ENCODE assay signal across 19 cellular contexts in genomic region chr13:41608111-41608510, GRCh38.
DNase-seq lines count a peak whose midpoint lies in the region; ATAC-seq and TF ChIP-seq lines count a peak whose summit lies in the region.
"Had no signal": no experiment of that assay in that cellular context is flagged by ENCODE, and none has a peak within 500 bp of the region (broad histone marks: within the 10 kb centered on the region; RNA-seq: fewer than 3 reads in every experiment).

No MANE protein-coding gene starts in this region.

- H3K4me3 ChIP-seq in mammary epithelial cell (replicated peaks in 1 of 3; ENCODE audit: insufficient read depth in 1 of 3, low read depth in 2 of 3, low read length in 3 of 3) (no peak overlapping the region), smooth muscle cell (no peak overlapping the region)

- no peaks in the 10 kb centered on the region for H4K20me1 ChIP-seq in mammary epithelial cell (ENCODE audit: insufficient read depth, low read length)
- H4K20me1 ChIP-seq in smooth muscle cell (ENCODE audit: low read depth) = no peaks in the 10 kb centered on the region

- H3K9ac ChIP-seq in mammary epithelial cell (ENCODE audit: insufficient read depth, low read length) (no peak overlapping the region), smooth muscle cell (ENCODE audit: low read depth) (no peak overlapping the region)

- H3K4me1 ChIP-seq in mammary epithelial cell (ENCODE audit: insufficient read depth, low read length) (peaks cover 41% of the 10 kb centered on the region), smooth muscle cell (ENCODE audit: low read depth) (peaks cover 3% of the 10 kb centered on the region)

- DNase-seq in MCF 10A (ENCODE audit: unreplicated experiment) (no peak), mammary epithelial cell (no peak), NCI-H69 (lab: John Stamatoyannopoulos, UW) (peak; percentile 29), fibroblast of gingiva (ENCODE audit: low read depth) (peak; percentile 75), smooth muscle cell (lab: John Stamatoyannopoulos, UW; ENCODE audit: unreplicated experiment) (no peak), DMS79 (lab: John Stamatoyannopoulos, UW) (no peak)
- DNase-seq in activated CD8-positive, alpha-beta T cell treated with anti-CD3 and anti-CD28 coated beads, Interleukin-2, amount 10 ng/mL, durations not matched to agents 7 days and 5 days = no peak
- DNase-seq: C1 segment of cervical spinal cord; CD4-positive, alpha-beta T cell; DMS153; DND-41; GDM1; GOT3; H9 had no signal

- no peaks in the 10 kb centered on the region for H3K27me3 Mint-ChIP-seq in MCF 10A (ENCODE audit: insufficient read depth, unreplicated experiment)
- no peaks in the 10 kb centered on the region for H3K27me3 Mint-ChIP-seq in activated CD8-positive, alpha-beta T cell treated with anti-CD3 and anti-CD28 coated beads, Interleukin-2, amount 10 ng/mL, durations not matched to agents 7 days and 5 days (ENCODE audit: low read depth)
- H3K27me3 Mint-ChIP-seq: B cell; CD4-positive, alpha-beta T cell had no signal

- H2AFZ ChIP-seq in mammary epithelial cell (ENCODE audit: low read depth, low read length) = no peak overlapping the region
- H2AFZ ChIP-seq in smooth muscle cell (ENCODE audit: low read depth) = no peak overlapping the region

- peaks cover 4% of the 10 kb centered on the region for H3F3A ChIP-seq in smooth muscle cell (ENCODE audit: low read depth)

- 91% methylated on average over 3 of the region's 3 CpGs for WGBS in mammary epithelial cell (ENCODE audit: low coverage, missing lambda C conversion rate)
- 84% methylated on average over 3 of the region's 3 CpGs for WGBS in smooth muscle cell (ENCODE audit: low lambda C conversion rate)

- CTCF ChIA-PET in MCF 10A (lab: Yijun Ruan, JAX) = interaction anchor here (0.6 to 1.5 kb wide), 3 partner anchors 40 to 128 kb away, joined by 3 to 5 read pairs (median 4); no protein-coding TSS in a partner anchor
- CTCF ChIA-PET in mammary epithelial cell (lab: Charles Lee; ENCODE audit: low non-redundant PET) = no interaction called here
- CTCF ChIA-PET in activated CD8-positive, alpha-beta T cell treated with anti-CD3 and anti-CD28 coated beads, Interleukin-2, amount 10 ng/mL, durations not matched to agents 7 days and 5 days (lab: Charles Lee) = interaction anchor here (1.0 kb wide), 1 partner anchor 150 kb away, joined by 3 read pairs; no protein-coding TSS in a partner anchor

- no peak overlapping the region for H3K4me3 Mint-ChIP-seq in MCF 10A (ENCODE audit: unreplicated experiment)
- no peak overlapping the region for H3K4me3 Mint-ChIP-seq in activated CD8-positive, alpha-beta T cell treated with anti-CD3 and anti-CD28 coated beads, Interleukin-2, amount 10 ng/mL, durations not matched to agents 7 days and 5 days
- H3K4me3 Mint-ChIP-seq: B cell; CD4-positive, alpha-beta T cell; H9; HFFc6 had no signal

- H3K4me2 ChIP-seq in mammary epithelial cell (ENCODE audit: insufficient read depth, low read depth, low read length) (no peak overlapping the region), smooth muscle cell (no peak overlapping the region)

- intact Hi-C loops in MCF 10A (cut with micrococcal nuclease) = no loop called here
- intact Hi-C loops in mammary epithelial cell (cut with micrococcal nuclease) = no loop called here

- H3K36me3 Mint-ChIP-seq in MCF 10A (ENCODE audit: insufficient read depth, unreplicated experiment) = peaks cover 40% of the 10 kb centered on the region
- H3K36me3 Mint-ChIP-seq in activated CD8-positive, alpha-beta T cell treated with anti-CD3 and anti-CD28 coated beads, Interleukin-2, amount 10 ng/mL, durations not matched to agents 7 days and 5 days (ENCODE audit: low read depth) = peaks cover 11% of the 10 kb centered on the region

- in situ Hi-C loops in mammary epithelial cell (cut with MboI; ENCODE audit: low sequenced_read_pairs in 2 of 2) = no loop called here

- H3K9me3 ChIP-seq in mammary epithelial cell (replicated peaks; ENCODE audit: insufficient read depth, low read length) (no peaks in the 10 kb centered on the region), smooth muscle cell (replicated peaks; ENCODE audit: low read depth) (no peaks in the 10 kb centered on the region)

- no peak for ATAC-seq in activated CD8-positive, alpha-beta T cell treated with anti-CD3 and anti-CD28 coated beads, Interleukin-2, amount 10 ng/mL, durations not matched to agents 7 days and 5 days
- no peak for ATAC-seq in GM21576 (IDR thresholded peaks at IDR 0.05; ENCODE audit: unreplicated experiment)
- ATAC-seq: HepG2 had no signal

- TF ChIP-seq CTCF in MCF 10A (IDR thresholded peaks at IDR 0.05; ENCODE audit: unreplicated experiment) = no peak
- no peak for TF ChIP-seq CTCF in mammary epithelial cell (conservative IDR thresholded peaks at IDR 0.05 in 1 of 2, IDR thresholded peaks at IDR 0.05 in 1 of 2; ENCODE audit: extremely low read depth in 1 of 2, insufficient read depth in 1 of 2, low read depth in 1 of 2, low read length in 2 of 2)
- no peak for TF ChIP-seq CTCF in smooth muscle cell (IDR thresholded peaks at IDR 0.05; ENCODE audit: borderline replicate concordance, insufficient read depth, poor library complexity, severe bottlenecking)

- dilution Hi-C loops in mammary epithelial cell (cut with HindIII; ENCODE audit: low sequenced_read_pairs) = no loop called here

- H3K79me2 ChIP-seq in mammary epithelial cell (ENCODE audit: insufficient read depth, low read length) (no peaks in the 10 kb centered on the region), smooth muscle cell (ENCODE audit: low read depth) (no peaks in the 10 kb centered on the region)

- BruUV-seq in MCF 10A (replicated peaks; lab: Mats Ljungman, UMichigan) = no TSS peak
- no TSS peak for BruUV-seq in mammary epithelial cell (replicated peaks; lab: Mats Ljungman, UMichigan)

- peaks cover 45% of the 10 kb centered on the region for H3K4me1 Mint-ChIP-seq in MCF 10A (ENCODE audit: insufficient read depth, unreplicated experiment)
- H3K4me1 Mint-ChIP-seq in activated CD8-positive, alpha-beta T cell treated with anti-CD3 and anti-CD28 coated beads, Interleukin-2, amount 10 ng/mL, durations not matched to agents 7 days and 5 days (ENCODE audit: low read depth) = no peaks in the 10 kb centered on the region
- H3K4me1 Mint-ChIP-seq: B cell, H9 had no signal

- no peaks in the 10 kb centered on the region for H3K9me3 Mint-ChIP-seq in MCF 10A (ENCODE audit: unreplicated experiment)
- H3K9me3 Mint-ChIP-seq in activated CD8-positive, alpha-beta T cell treated with anti-CD3 and anti-CD28 coated beads, Interleukin-2, amount 10 ng/mL, durations not matched to agents 7 days and 5 days (ENCODE audit: insufficient read depth) = no peaks in the 10 kb centered on the region
- H3K9me3 Mint-ChIP-seq: CD4-positive, alpha-beta T cell; H9; HFFc6 had no signal

- H3K27ac ChIP-seq in mammary epithelial cell (ENCODE audit: insufficient read depth, low read depth, low read length) (no peak overlapping the region), smooth muscle cell (ENCODE audit: low read depth) (peak overlapping the region; percentile 33)
- H3K27ac ChIP-seq: 22Rv1 had no signal

- no peaks in the 10 kb centered on the region for H3K27me3 ChIP-seq in mammary epithelial cell (ENCODE audit: insufficient read depth, low read length)
- no peaks in the 10 kb centered on the region for H3K27me3 ChIP-seq in smooth muscle cell (ENCODE audit: low read depth)

- H3K36me3 ChIP-seq in mammary epithelial cell (ENCODE audit: insufficient read depth, low read length) (peaks cover 3% of the 10 kb centered on the region), smooth muscle cell (ENCODE audit: low read depth) (no peaks in the 10 kb centered on the region)

- peak overlapping the region; percentile 97 for H3K27ac Mint-ChIP-seq in MCF 10A (ENCODE audit: low read depth, unreplicated experiment)
- H3K27ac Mint-ChIP-seq in activated CD8-positive, alpha-beta T cell treated with anti-CD3 and anti-CD28 coated beads, Interleukin-2, amount 10 ng/mL, durations not matched to agents 7 days and 5 days = no peak overlapping the region
- H3K27ac Mint-ChIP-seq: B cell; CD4-positive, alpha-beta T cell; H9; HFFc6 had no signal

- POLR2A ChIA-PET in MCF 10A (lab: Yijun Ruan, JAX) = interaction anchor here (0.5 to 1.7 kb wide), 6 partner anchors 14 to 547 kb away, joined by 3 to 5 read pairs (median 4); partner anchors contain the start of gene WBP4
- POLR2A ChIA-PET in activated CD8-positive, alpha-beta T cell treated with anti-CD3 and anti-CD28 coated beads, Interleukin-2, amount 10 ng/mL, durations not matched to agents 7 days and 5 days (lab: Charles Lee) = no interaction called here

Comparison
In these comparisons a context has a peak if more than half of its experiments do, and no peak if none do; other contexts are left out.
1. DNase-seq: peak in NCI-H69 (single experiment) and fibroblast of gingiva (single experiment); none in MCF 10A (single experiment), mammary epithelial cell (single experiment), smooth muscle cell (single experiment), DMS79 (single experiment) and activated CD8-positive, alpha-beta T cell treated with anti-CD3 and anti-CD28 coated beads, Interleukin-2, amount 10 ng/mL, durations not matched to agents 7 days and 5 days (single experiment).